In genomic region chr16:70656712-70657263, GRCh38 we compare ENCODE assay signal across 1 cellular context.
TF ChIP-seq lines count a peak whose summit lies in the region.

No MANE protein-coding gene starts in this region.

TF ChIP-seq in K562, 482 proteins besides CTCF, POLR2A, EP300 and RAD21:
- TF ChIP-seq MLX (CRISPR knock-in tag; conservative IDR thresholded peaks at IDR 0.05), result no peak
- TF ChIP-seq TEAD2 (tag; IDR thresholded peaks at IDR 0.05), result no peak
- TF ChIP-seq ZBTB34 (CRISPR knock-in tag; IDR thresholded peaks at IDR 0.05), result no peak
- no peak for TF ChIP-seq ZNF583 (CRISPR knock-in tag; IDR thresholded peaks at IDR 0.05)
- TF ChIP-seq JUN (IDR thresholded peaks at IDR 0.05; ENCODE audit: borderline replicate concordance, low read depth, low read length), result no peak
- no peak for TF ChIP-seq JUN (CRISPR knock-in tag; IDR thresholded peaks at IDR 0.05; ENCODE audit: borderline replicate concordance)
- TF ChIP-seq THAP12 (CRISPR knock-in tag; IDR thresholded peaks at IDR 0.05), result no peak
- no peak for TF ChIP-seq ZNF696 (CRISPR knock-in tag; conservative IDR thresholded peaks at IDR 0.05)
- no peak for TF ChIP-seq RBFOX2 (IDR thresholded peaks at IDR 0.05; ENCODE audit: low read depth, low read length)
- TF ChIP-seq TCF3 (CRISPR knock-in tag; IDR thresholded peaks at IDR 0.05), result no peak
- TF ChIP-seq KDM1A (IDR thresholded peaks at IDR 0.05), result no peak
- no peak for TF ChIP-seq CBX8 (IDR thresholded peaks at IDR 0.05; ENCODE audit: borderline replicate concordance, extremely low read depth, low read depth, low read length, poor library complexity, severe bottlenecking)
- no peak for TF ChIP-seq RFX5 (IDR thresholded peaks at IDR 0.05; ENCODE audit: low read depth, low read length)
- TF ChIP-seq YY1 (IDR thresholded peaks at IDR 0.05; ENCODE audit: borderline replicate concordance in 1 of 3, control insufficient read depth in 1 of 3, extremely low read depth in 1 of 3, insufficient read depth in 3 of 3, insufficient read length in 1 of 3, insufficient replicate concordance in 2 of 3, low read depth in 1 of 3, low read length in 2 of 3), result no peak
- no peak for TF ChIP-seq ZC3H4 (CRISPR knock-in tag; IDR thresholded peaks at IDR 0.05; ENCODE audit: borderline replicate concordance)
- TF ChIP-seq L3MBTL2 (IDR thresholded peaks at IDR 0.05), result no peak
- TF ChIP-seq CCAR2 (IDR thresholded peaks at IDR 0.05; ENCODE audit: low read depth, low read length), result no peak
- TF ChIP-seq MYNN (IDR thresholded peaks at IDR 0.05), result no peak
- no peak for TF ChIP-seq MYNN (CRISPR knock-in tag; IDR thresholded peaks at IDR 0.05)
- no peak for TF ChIP-seq ZFPM2 (CRISPR knock-in tag; IDR thresholded peaks at IDR 0.05)
